ENCODE assay signal across 12 cellular contexts in the genomic region with DNA sequence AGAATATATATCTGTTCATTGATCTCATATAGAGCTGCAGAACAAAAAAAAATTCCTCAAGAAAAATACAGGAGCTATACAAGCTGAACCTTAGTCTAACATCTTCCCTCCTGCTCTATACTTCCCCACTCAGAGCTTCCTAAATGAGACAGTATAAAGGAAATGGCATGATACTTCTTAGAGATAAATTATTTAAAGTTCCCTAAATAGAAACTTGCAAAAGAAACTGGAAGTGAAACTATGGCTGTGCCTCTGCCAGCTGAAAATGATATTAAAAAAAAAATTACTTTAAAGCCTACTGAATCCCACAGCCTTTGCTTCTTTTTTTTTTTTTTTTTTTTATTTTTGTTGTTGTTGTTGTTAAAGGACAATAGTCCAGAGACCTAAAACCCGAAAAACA. TPM values are rescaled to one million over a fixed set of nuclear protein-coding genes. Genes with fewer than 3 reads are reported as not detected.
DNase-seq lines count a peak whose midpoint lies in the region; ATAC-seq, FAIRE-seq and TF ChIP-seq lines count a peak whose summit lies in the region.
"Had no signal": no experiment of that assay in that cellular context is flagged by ENCODE, and none has a peak within 500 bp of the region (broad histone marks: within the 10 kb centered on the region; RNA-seq: fewer than 3 reads in every experiment).

No MANE protein-coding gene starts in this region.

- peak; percentile 26 for ATAC-seq in T-helper 17 cell

- no peaks in the 10 kb centered on the region for H3K9me3 Mint-ChIP-seq in activated naive CD4-positive, alpha-beta T cell treated with anti-CD3 and anti-CD28 coated beads, Interleukin-2, amount 50 U/mL, for 24 hours

- intact Hi-C loops in thyroid gland (cut with DNase I) = loop anchor here (10.0 kb wide), 1 partner anchor 346 kb away; no protein-coding TSS in a partner anchor

- H3K4me1 ChIP-seq in thyroid gland = peaks cover 27 to 30% of the 10 kb centered on the region in 2 donors

- no peak for DNase-seq in activated naive CD4-positive, alpha-beta T cell (lab: John Stamatoyannopoulos, UW)
- DNase-seq in T-helper 17 cell (no peak), thyroid gland (no peak), 8988T (no peak), LoVo (ENCODE audit: low spot score) (no peak), iPS-NIHi7 (ENCODE audit: extremely low spot score) (no peak)
- DNase-seq: NCI-H2171 treated with DMSO at 0.1 percent for 48 hours, T-helper 9 cell had no signal

- peaks cover 17 to 19% of the 10 kb centered on the region in 2 donors for H3K36me3 ChIP-seq in thyroid gland

- H3K27ac Mint-ChIP-seq in activated naive CD4-positive, alpha-beta T cell treated with anti-CD3 and anti-CD28 coated beads, Interleukin-2, amount 50 U/mL, for 24 hours = peak overlapping the region; percentile 76
- peak overlapping the region; percentile 86 for H3K27ac Mint-ChIP-seq in T-helper 17 cell

- H3K4me3 Mint-ChIP-seq in activated naive CD4-positive, alpha-beta T cell treated with anti-CD3 and anti-CD28 coated beads, Interleukin-2, amount 50 U/mL, for 24 hours = peak overlapping the region; percentile 58
- H3K4me3 Mint-ChIP-seq in T-helper 17 cell = no peak overlapping the region

- peaks cover 11% of the 10 kb centered on the region for H3K36me3 Mint-ChIP-seq in activated naive CD4-positive, alpha-beta T cell treated with anti-CD3 and anti-CD28 coated beads, Interleukin-2, amount 50 U/mL, for 24 hours
- H3K36me3 Mint-ChIP-seq in T-helper 17 cell (ENCODE audit: low read depth) = peaks cover 10% of the 10 kb centered on the region

- no peak overlapping the region for H3K4me3 ChIP-seq in thyroid gland (replicated peaks in 1 of 3)

- peaks cover 50% of the 10 kb centered on the region for H3K4me1 Mint-ChIP-seq in activated naive CD4-positive, alpha-beta T cell treated with anti-CD3 and anti-CD28 coated beads, Interleukin-2, amount 50 U/mL, for 24 hours
- H3K4me1 Mint-ChIP-seq in T-helper 17 cell = peaks cover 35% of the 10 kb centered on the region

- H3K9me3 ChIP-seq in T-helper 17 cell (ENCODE audit: control insufficient read depth, low read length, poor library complexity, severe bottlenecking) = no peaks in the 10 kb centered on the region
- H3K9me3 ChIP-seq in thyroid gland = no peaks in the 10 kb centered on the region

- FAIRE-seq in islet of Langerhans (lab: Jason Lieb, UNC) = peak; percentile 53
- FAIRE-seq: H1 had no signal

- no peaks in the 10 kb centered on the region for H3K27me3 ChIP-seq in thyroid gland

- H3K27me3 Mint-ChIP-seq in activated naive CD4-positive, alpha-beta T cell treated with anti-CD3 and anti-CD28 coated beads, Interleukin-2, amount 50 U/mL, for 24 hours = no peaks in the 10 kb centered on the region
- H3K27me3 Mint-ChIP-seq in T-helper 17 cell = no peaks in the 10 kb centered on the region

- no peak for TF ChIP-seq CTCF in thyroid gland (IDR thresholded peaks at IDR 0.05)

- TF ChIP-seq POLR2A in thyroid gland (IDR thresholded peaks at IDR 0.05) = no peak

- peak overlapping the region in 2 of 3 donors; percentile 19 to 26 for H3K27ac ChIP-seq in thyroid gland
- H3K27ac ChIP-seq: HL-60 had no signal

- WGBS in thyroid gland, 2 donors = 53 to 67% methylated on average over 1 of the region's 1 CpG

RNA-seq across cellular contexts. Expression of gene NEK9, which starts 11.6 kb away (rescaled TPM):
- total RNA-seq in T-helper 17 cell (10 to 100 TPM; 61.7 to 63.6 TPM), thyroid gland (10 to 100 TPM; 65.4 to 84.6 (median 76.9) TPM)

RNA-seq across cellular contexts. Expression of gene TMED10, which starts 37.9 kb away (rescaled TPM):
- total RNA-seq in T-helper 17 cell (100 to 1,000 TPM; 190 to 195 TPM), thyroid gland (100 to 1,000 TPM; 289 to 559 (median 388) TPM)
